Comparison of ENCODE assay signal across 10 cellular contexts in the genomic region with DNA sequence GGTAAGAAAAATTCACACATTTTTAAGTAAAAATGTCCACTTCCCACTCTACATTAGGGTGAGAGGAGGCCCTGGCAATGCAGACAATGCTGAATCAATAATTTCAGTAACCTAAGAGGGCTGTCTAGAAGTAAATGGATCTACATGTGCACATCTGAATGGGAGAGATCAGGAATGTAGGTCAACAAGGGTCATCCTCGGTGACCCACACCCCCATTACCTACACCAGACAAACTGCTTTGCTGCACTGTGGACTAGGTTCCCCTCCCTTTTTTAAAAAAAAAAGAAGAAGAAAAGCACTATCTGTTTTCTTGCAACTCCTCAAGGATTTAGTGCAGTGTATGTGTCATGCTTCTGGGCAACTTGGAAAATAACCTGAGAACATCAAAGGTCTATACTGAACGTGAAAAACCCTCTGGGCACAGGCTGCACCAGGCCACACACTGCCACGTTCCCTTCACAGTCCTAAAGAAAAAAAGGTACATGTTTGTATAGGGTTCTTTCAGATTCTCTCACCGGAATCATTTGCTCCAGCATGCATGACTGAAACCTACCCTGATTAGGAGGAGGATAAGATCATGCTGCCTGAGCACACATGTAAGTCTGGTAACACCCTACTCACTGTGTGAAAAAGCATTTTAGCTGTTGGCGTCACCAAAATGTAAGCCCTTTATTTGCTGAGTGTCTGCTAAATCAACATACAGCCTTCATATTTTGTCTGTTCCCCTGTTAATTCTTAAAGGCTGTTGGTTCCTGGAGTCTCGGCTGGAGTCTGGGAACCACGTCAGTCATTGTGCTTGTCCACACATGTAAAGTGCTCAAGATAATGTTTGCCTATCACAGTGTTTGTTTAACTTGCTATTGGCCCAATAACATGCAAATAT.
DNase-seq lines count a peak whose midpoint lies in the region; ATAC-seq and TF ChIP-seq lines count a peak whose summit lies in the region.
"Had no signal": no experiment of that assay in that cellular context is flagged by ENCODE, and none has a peak within 500 bp of the region (broad histone marks: within the 10 kb centered on the region; RNA-seq: fewer than 3 reads in every experiment).

No MANE protein-coding gene starts in this region.

- peaks cover 0 to 2% of the 10 kb centered on the region in 2 donors for H3K9me3 Mint-ChIP-seq in stimulated activated naive B cell treated with anti-CD40 and anti-IgM and Interleukin-4, amounts not matched to agents 10 μg/mL and 1 μg/mL and 100 μg/mL, for 72 hours
- H3K9me3 Mint-ChIP-seq: CD8-positive, alpha-beta T cell had no signal

- ATAC-seq in GM19023 (IDR thresholded peaks at IDR 0.05; ENCODE audit: unreplicated experiment): no peak
- no peak for ATAC-seq in stimulated activated naive B cell treated with anti-CD40 and anti-IgM and Interleukin-4, amounts not matched to agents 10 μg/mL and 1 μg/mL and 100 μg/mL, for 72 hours (replicated peaks)
- ATAC-seq: CD8-positive, alpha-beta T cell had no signal

- no peak for TF ChIP-seq EP300 in suprapubic skin (IDR thresholded peaks at IDR 0.05)

- H3K36me3 ChIP-seq in suprapubic skin: no peaks in the 10 kb centered on the region

- H3K4me3 Mint-ChIP-seq in stimulated activated naive B cell treated with anti-CD40 and anti-IgM and Interleukin-4, amounts not matched to agents 10 μg/mL and 1 μg/mL and 100 μg/mL, for 72 hours: no peak overlapping the region
- H3K4me3 Mint-ChIP-seq: CD8-positive, alpha-beta T cell had no signal

- H3K4me1 Mint-ChIP-seq in stimulated activated naive B cell treated with anti-CD40 and anti-IgM and Interleukin-4, amounts not matched to agents 10 μg/mL and 1 μg/mL and 100 μg/mL, for 72 hours: no peaks in the 10 kb centered on the region

- H3K27me3 Mint-ChIP-seq in stimulated activated naive B cell treated with anti-CD40 and anti-IgM and Interleukin-4, amounts not matched to agents 10 μg/mL and 1 μg/mL and 100 μg/mL, for 72 hours: no peaks in the 10 kb centered on the region

- TF ChIP-seq POLR2A in erythroblast (IDR thresholded peaks at IDR 0.05; ENCODE audit: low read length): no peak
- TF ChIP-seq POLR2A in suprapubic skin (IDR thresholded peaks at IDR 0.05): no peak

- H3K27me3 ChIP-seq in suprapubic skin: no peaks in the 10 kb centered on the region

- H3K9me3 ChIP-seq in suprapubic skin: no peaks in the 10 kb centered on the region

- no peak for TF ChIP-seq CTCF in suprapubic skin (IDR thresholded peaks at IDR 0.05)

- H3K27ac ChIP-seq in suprapubic skin: peak overlapping the region; percentile 71

- H3K4me1 ChIP-seq in suprapubic skin: peaks cover 12% of the 10 kb centered on the region

- H3K36me3 Mint-ChIP-seq in stimulated activated naive B cell treated with anti-CD40 and anti-IgM and Interleukin-4, amounts not matched to agents 10 μg/mL and 1 μg/mL and 100 μg/mL, for 72 hours: peaks cover 5 to 16% of the 10 kb centered on the region in 2 donors

- no peak overlapping the region for H3K4me3 ChIP-seq in suprapubic skin

- H3K27ac Mint-ChIP-seq in stimulated activated naive B cell treated with anti-CD40 and anti-IgM and Interleukin-4, amounts not matched to agents 10 μg/mL and 1 μg/mL and 100 μg/mL, for 72 hours: no peak overlapping the region
- H3K27ac Mint-ChIP-seq: CD8-positive, alpha-beta T cell had no signal

- DNase-seq in NCI-H1092 (lab: John Stamatoyannopoulos, UW) (peak; percentile 48), NCI-H345 treated with DMSO at 0.1 percent for 48 hours (lab: John Stamatoyannopoulos, UW; ENCODE audit: unreplicated experiment) (peak; percentile 71), erythroblast (lab: John Stamatoyannopoulos, UW) (peak; percentile 35 to 42), suprapubic skin (ENCODE audit: low spot score in 2 of 2) (no peak), RPMI8226 (no peak)
- DNase-seq in stimulated activated naive B cell treated with anti-CD40 and anti-IgM and Interleukin-4, amounts not matched to agents 10 μg/mL and 1 μg/mL and 100 μg/mL, for 72 hours: no peak
- DNase-seq: activated T-cell treated with anti-CD3 and anti-CD28 coated beads, Interleukin-2, amount 50 U/mL, for 1 hour; CD8-positive, alpha-beta T cell; Karpas-422 had no signal

- 49% methylated on average over 7 of the region's 7 CpGs for WGBS in suprapubic skin

Comparison
In these comparisons a context has a peak if more than half of its experiments do, and no peak if none do; other contexts are left out.
1. DNase-seq: peak in NCI-H1092 (single experiment), NCI-H345 treated with DMSO at 0.1 percent for 48 hours (single experiment) and erythroblast (2 of 2); none in suprapubic skin (0 of 2), RPMI8226 (single experiment) and stimulated activated naive B cell treated with anti-CD40 and anti-IgM and Interleukin-4, amounts not matched to agents 10 μg/mL and 1 μg/mL and 100 μg/mL, for 72 hours (single experiment).